ENCODE assay signal across 19 cellular contexts in genomic region chr3:82055792-82056191, GRCh38.
DNase-seq lines count a peak whose midpoint lies in the region; ATAC-seq and TF ChIP-seq lines count a peak whose summit lies in the region.
"Had no signal": no experiment of that assay in that cellular context is flagged by ENCODE, and none has a peak within 500 bp of the region (broad histone marks: within the 10 kb centered on the region; RNA-seq: fewer than 3 reads in every experiment).

No MANE protein-coding gene starts in this region.

- DNase-seq in ELR (ENCODE audit: low read depth), result peak; percentile 17
- peak; percentile 67 for DNase-seq in NCI-H226
- DNase-seq in cerebellar cortex (ENCODE audit: low spot score), result peak; percentile 6
- peak; percentile 30 for DNase-seq in prostate gland (ENCODE audit: low spot score)
- DNase-seq in HFFc6, result no peak
- no peak for DNase-seq in GM13976 (ENCODE audit: low spot score)
- DNase-seq: activated naive CD4-positive, alpha-beta T cell treated with anti-CD3 and anti-CD28 coated beads, Interleukin-2, amount 10 ng/mL, durations not matched to agents 7 days and 5 days; effector CD8-positive, alpha-beta T cell; NCI-H1930; NCI-H82; Peyer's patch; stimulated activated CD8-positive, alpha-beta memory T cell treated with anti-CD3 and anti-CD28 coated beads, Interleukin-4, amount 100 ng/mL, for 48 hours had no signal

- 25% methylated on average over 3 of the region's 3 CpGs for WGBS in prostate gland

- ATAC-seq in GM18870 (IDR thresholded peaks at IDR 0.05; ENCODE audit: unreplicated experiment), result no peak
- ATAC-seq: sciatic nerve had no signal

- no peaks in the 10 kb centered on the region for H3K9me3 ChIP-seq in prostate gland
- H3K9me3 ChIP-seq: Peyer's patch, thoracic aorta had no signal

- intact Hi-C loops in prostate gland (cut with DNase I), result no loop called here

- in situ Hi-C loops in GM13976 (cut with MboI; ENCODE audit: low sequenced_read_pairs, unreplicated experiment), result no loop called here

- no peak overlapping the region for H3K27ac ChIP-seq in prostate gland
- H3K27ac ChIP-seq: cardiac muscle cell, Peyer's patch, thoracic aorta had no signal

- H3K4me3 ChIP-seq in prostate gland, result no peak overlapping the region
- H3K4me3 ChIP-seq: cardiac muscle cell, Peyer's patch, thoracic aorta had no signal

- no peaks in the 10 kb centered on the region; the same call in 1 of the 2 replicates for H3K9me3 Mint-ChIP-seq in HFFc6
- H3K9me3 Mint-ChIP-seq: activated naive CD4-positive, alpha-beta T cell treated with anti-CD3 and anti-CD28 coated beads, Interleukin-2, amount 10 ng/mL, durations not matched to agents 7 days and 5 days; T-helper 1 cell treated with Interleukin-12 subunit alpha and Interleukin-12 subunit beta and Interleukin-4 antibody, amounts not matched to agents 30 μg/mL and 1 μg/mL, for 36 hours had no signal

- no peaks in the 10 kb centered on the region for H3K4me1 ChIP-seq in prostate gland (replicated peaks)
- H3K4me1 ChIP-seq: Peyer's patch had no signal

- no peak for TF ChIP-seq POLR2A in prostate gland (IDR thresholded peaks at IDR 0.05)

- no peak for TF ChIP-seq CTCF in prostate gland (IDR thresholded peaks at IDR 0.05)
- no peak for TF ChIP-seq CTCF in HFFc6 (IDR thresholded peaks at IDR 0.05)
- no peak for TF ChIP-seq CTCF in GM13976 (IDR thresholded peaks at IDR 0.05; ENCODE audit: borderline replicate concordance, control extremely low read depth, extremely low read depth, insufficient read depth, missing control alignments)

- no peak overlapping the region for H3K27ac Mint-ChIP-seq in HFFc6
- H3K27ac Mint-ChIP-seq: activated naive CD4-positive, alpha-beta T cell treated with anti-CD3 and anti-CD28 coated beads, Interleukin-2, amount 10 ng/mL, durations not matched to agents 7 days and 5 days; CD14-positive monocyte; T-helper 1 cell treated with Interleukin-12 subunit alpha and Interleukin-12 subunit beta and Interleukin-4 antibody, amounts not matched to agents 30 μg/mL and 1 μg/mL, for 36 hours had no signal

- no peaks in the 10 kb centered on the region for H3K4me1 Mint-ChIP-seq in HFFc6 (ENCODE audit: low read depth)
- H3K4me1 Mint-ChIP-seq: activated naive CD4-positive, alpha-beta T cell treated with anti-CD3 and anti-CD28 coated beads, Interleukin-2, amount 10 ng/mL, durations not matched to agents 7 days and 5 days; CD14-positive monocyte; neural crest cell had no signal

- H3K36me3 ChIP-seq in prostate gland, result no peaks in the 10 kb centered on the region
- H3K36me3 ChIP-seq: cardiac muscle cell, Peyer's patch, thoracic aorta had no signal

- no peaks in the 10 kb centered on the region for H3K36me3 Mint-ChIP-seq in HFFc6 (ENCODE audit: low read depth)
- H3K36me3 Mint-ChIP-seq: activated naive CD4-positive, alpha-beta T cell treated with anti-CD3 and anti-CD28 coated beads, Interleukin-2, amount 10 ng/mL, durations not matched to agents 7 days and 5 days; CD14-positive monocyte had no signal

- H3K27me3 Mint-ChIP-seq in HFFc6 (ENCODE audit: insufficient read depth), result peaks cover 4% of the 10 kb centered on the region; the same call in 1 of the 2 replicates
- H3K27me3 Mint-ChIP-seq: activated naive CD4-positive, alpha-beta T cell treated with anti-CD3 and anti-CD28 coated beads, Interleukin-2, amount 10 ng/mL, durations not matched to agents 7 days and 5 days had no signal

- no peak overlapping the region for H3K4me3 Mint-ChIP-seq in HFFc6
- H3K4me3 Mint-ChIP-seq: activated naive CD4-positive, alpha-beta T cell treated with anti-CD3 and anti-CD28 coated beads, Interleukin-2, amount 10 ng/mL, durations not matched to agents 7 days and 5 days; CD14-positive monocyte; neural crest cell; T-helper 1 cell treated with Interleukin-12 subunit alpha and Interleukin-12 subunit beta and Interleukin-4 antibody, amounts not matched to agents 30 μg/mL and 1 μg/mL, for 36 hours had no signal

- H3K27me3 ChIP-seq in prostate gland (replicated peaks; ENCODE audit: insufficient read depth), result no peaks in the 10 kb centered on the region
- H3K27me3 ChIP-seq: cardiac muscle cell, Peyer's patch had no signal

Comparison
In these comparisons a context has a peak if more than half of its experiments do, and no peak if none do; other contexts are left out.
1. DNase-seq: peak in ELR (single experiment), NCI-H226 (single experiment), cerebellar cortex (single experiment) and prostate gland (single experiment); none in HFFc6 (single experiment) and GM13976 (single experiment).